Comparison of ENCODE assay signal across 16 cellular contexts in genomic region chr9:42237376-42237775, GRCh38. TPM values are rescaled to one million over a fixed set of nuclear protein-coding genes. Genes with fewer than 3 reads are reported as not detected.
"Had no signal": no experiment of that assay in that cellular context is flagged by ENCODE, and none has a peak within 500 bp of the region (broad histone marks: within the 10 kb centered on the region; RNA-seq: fewer than 3 reads in every experiment).

No MANE protein-coding gene starts in this region.

RNA-seq across cellular contexts. Expression of gene SPATA31A6, which starts 53.9 kb away (rescaled TPM):
- total RNA-seq: activated CD4-positive, alpha-beta memory T cell treated with anti-CD3 and anti-CD28 coated beads, Interleukin-2, amount 10 ng/mL, durations not matched to agents 7 days and 5 days; activated CD4-positive, alpha-beta T cell treated with anti-CD3 and anti-CD28 coated beads, Interleukin-2, amount 10 ng/mL, durations not matched to agents 7 days and 5 days; activated naive CD4-positive, alpha-beta T cell treated with anti-CD3 and anti-CD28 coated beads, Interleukin-2, amount 50 U/mL, for 72 hours; activated naive CD8-positive, alpha-beta T cell treated with anti-CD3 and anti-CD28 coated beads, Interleukin-2, amount 10 ng/mL, durations not matched to agents 7 days and 5 days; activated T-cell treated with anti-CD3 and anti-CD28 coated beads, Interleukin-2, amount 50 U/mL, for 72 hours; ascending aorta; bronchial epithelial cell; cardiac septum; cerebellum; esophagus muscularis mucosa; foreskin keratinocyte; gastrocnemius medialis; heart left ventricle; T-cell; T-helper 2 cell treated with Interferon-gamma antibody and Interleukin-4, amounts not matched to agents 100 ng/mL and 5 ng/mL, for 36 hours; WTC11 had no signal
- polyA plus RNA-seq: foreskin keratinocyte, heart left ventricle had no signal
